In genomic region chr10:101687088-101687487, GRCh38 we compare ENCODE assay signal across 26 cellular contexts. TPM values are rescaled to one million over a fixed set of nuclear protein-coding genes. Genes with fewer than 3 reads are reported as not detected.
DNase-seq lines count a peak whose midpoint lies in the region; ATAC-seq and FAIRE-seq lines count a peak whose summit lies in the region.
"Had no signal": no experiment of that assay in that cellular context is flagged by ENCODE, and none has a peak within 500 bp of the region (broad histone marks: within the 10 kb centered on the region; RNA-seq: fewer than 3 reads in every experiment).

No MANE protein-coding gene starts in this region.

- ATAC-seq in T-helper 17 cell (no peak), naive B cell (ENCODE audit: low read depth in 2 of 2) (no peak), HG03457 (IDR thresholded peaks at IDR 0.05; ENCODE audit: unreplicated experiment) (no peak)
- ATAC-seq: A549; GM12878; left colon; pancreas; stimulated activated memory B cell treated with anti-CD40 and anti-IgM and Interleukin-4, amounts not matched to agents 10 μg/mL and 1 μg/mL and 100 μg/mL, for 72 hours; WTC11 had no signal

- H3K4me1 Mint-ChIP-seq in T-helper 17 cell = peaks cover 48% of the 10 kb centered on the region
- peaks cover 51 to 78% (median 75%) of the 10 kb centered on the region in 3 donors for H3K4me1 Mint-ChIP-seq in naive B cell

- no peaks in the 10 kb centered on the region for H3K9me3 Mint-ChIP-seq in naive B cell
- H3K9me3 Mint-ChIP-seq: WTC11 had no signal

- H3K27me3 Mint-ChIP-seq in T-helper 17 cell (no peaks in the 10 kb centered on the region), naive B cell (no peaks in the 10 kb centered on the region)
- H3K27me3 Mint-ChIP-seq: stimulated activated memory B cell treated with anti-CD40 and anti-IgM and Interleukin-4, amounts not matched to agents 10 μg/mL and 1 μg/mL and 100 μg/mL, for 72 hours had no signal

- DNase-seq in NCI-H2171 treated with DMSO at 0.1 percent for 48 hours (lab: John Stamatoyannopoulos, UW) = peak; percentile 45
- DNase-seq in NCI-H2171 (lab: John Stamatoyannopoulos, UW) = no peak
- DNase-seq in GM19239 (ENCODE audit: insufficient read length, low spot score) = no peak
- no peak for DNase-seq in T-helper 17 cell
- no peak for DNase-seq in naive B cell
- DNase-seq in DMS53 (lab: John Stamatoyannopoulos, UW) = no peak
- no peak for DNase-seq in stimulated activated naive CD4-positive, alpha-beta T cell (lab: John Stamatoyannopoulos, UW)
- DNase-seq: activated CD4-positive, alpha-beta T cell treated with anti-CD3 and anti-CD28 coated beads, Interleukin-2, amount 50 U/mL, for 48 hours; activated effector memory CD4-positive, alpha-beta T cell treated with Interleukin-2 at 50 U/mL for 16 hours; COR-L47; effector CD4-positive, alpha-beta T cell; erythroblast; left colon; NCI-H1436; pancreas; stimulated activated CD4-positive, alpha-beta T cell treated with anti-CD3 and anti-CD28 coated beads, Interleukin-4, amount 100 ng/mL, for 1 hour; T1000; testis; uterus had no signal

- H3K36me3 Mint-ChIP-seq in T-helper 17 cell (ENCODE audit: low read depth) = peaks cover 8% of the 10 kb centered on the region
- peaks cover 7 to 10% of the 10 kb centered on the region in 2 donors for H3K36me3 Mint-ChIP-seq in naive B cell
- H3K36me3 Mint-ChIP-seq: brain, WTC11 had no signal

- FAIRE-seq in GM19239 (lab: Jason Lieb, UNC) = peak; percentile 8
- FAIRE-seq: A549, GM12878, H1, pancreas had no signal

- H3K9me3 ChIP-seq in T-helper 17 cell (ENCODE audit: control insufficient read depth, low read length, poor library complexity, severe bottlenecking) = no peaks in the 10 kb centered on the region
- H3K9me3 ChIP-seq: A549, pancreas, testis, uterus had no signal

- H3K27ac Mint-ChIP-seq in T-helper 17 cell (peak overlapping the region; percentile 92), naive B cell (peak overlapping the region in 4 of 6 donors; percentile 21 to 36 (median 26))
- H3K27ac Mint-ChIP-seq: stimulated activated memory B cell treated with anti-CD40 and anti-IgM and Interleukin-4, amounts not matched to agents 10 μg/mL and 1 μg/mL and 100 μg/mL, for 72 hours; WTC11 had no signal

- H3K4me3 Mint-ChIP-seq in T-helper 17 cell (no peak overlapping the region), naive B cell (no peak overlapping the region)
- H3K4me3 Mint-ChIP-seq: stimulated activated memory B cell treated with anti-CD40 and anti-IgM and Interleukin-4, amounts not matched to agents 10 μg/mL and 1 μg/mL and 100 μg/mL, for 72 hours; WTC11 had no signal

RNA-seq across cellular contexts. Expression of gene FBXW4, which starts 7.9 kb away (rescaled TPM):
- total RNA-seq in T-helper 17 cell = 10 to 100 TPM; 64.5 to 74.1 TPM
- 10 to 100 TPM in 2 of 6 donors, 1 to 10 TPM in 3, under 1 TPM in 1; 0.50 to 13.8 (median 7.1) TPM for polyA plus RNA-seq in naive B cell (ENCODE audit: low read depth in 6 of 6)
